Comparison of ENCODE assay signal across 17 cellular contexts in the genomic region with DNA sequence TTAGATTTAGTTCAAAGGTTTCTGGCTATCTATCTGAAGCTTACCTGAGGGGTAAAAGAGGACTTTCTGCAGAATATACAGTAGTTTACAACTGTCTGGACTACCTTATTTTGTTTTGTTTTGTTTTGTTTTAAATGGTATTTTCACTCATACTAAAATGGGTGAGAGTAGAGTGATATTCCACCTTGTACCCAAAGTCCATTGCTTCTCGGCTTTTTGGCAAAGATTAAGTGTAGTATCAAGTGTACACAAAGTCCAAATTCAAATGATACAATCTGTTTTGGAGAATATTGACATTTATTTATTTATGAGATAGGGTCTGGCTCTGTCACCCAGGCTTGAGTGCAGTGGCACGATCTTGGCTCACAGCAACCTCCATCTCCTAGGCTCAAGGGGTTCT. TPM values are rescaled to one million over a fixed set of nuclear protein-coding genes. Genes with fewer than 3 reads are reported as not detected.
DNase-seq lines count a peak whose midpoint lies in the region; ATAC-seq, FAIRE-seq and TF ChIP-seq lines count a peak whose summit lies in the region.
"Had no signal": no experiment of that assay in that cellular context is flagged by ENCODE, and none has a peak within 500 bp of the region (broad histone marks: within the 10 kb centered on the region; RNA-seq: fewer than 3 reads in every experiment).

No MANE protein-coding gene starts in this region.

- H3K9me3 ChIP-seq in liver (ENCODE audit: control insufficient read depth in 4 of 4, low read length in 3 of 4) (no peaks in the 10 kb centered on the region), HepG2 (ENCODE audit: low read length) (no peaks in the 10 kb centered on the region), RWPE2 (ENCODE audit: severe bottlenecking) (no peaks in the 10 kb centered on the region), trophoblast cell (ENCODE audit: insufficient read depth, low read depth, low read length) (no peaks in the 10 kb centered on the region)

- H3K27me3 ChIP-seq in liver (ENCODE audit: control insufficient read depth in 4 of 4, insufficient read depth in 4 of 4, low read length in 3 of 4), result no peaks in the 10 kb centered on the region
- no peaks in the 10 kb centered on the region for H3K27me3 ChIP-seq in HepG2 (ENCODE audit: control insufficient read depth in 1 of 2, insufficient read depth in 2 of 2, low read length in 2 of 2)
- no peaks in the 10 kb centered on the region for H3K27me3 ChIP-seq in RWPE2 (ENCODE audit: insufficient read depth, poor library complexity, severe bottlenecking)
- no peaks in the 10 kb centered on the region for H3K27me3 ChIP-seq in trophoblast cell (ENCODE audit: insufficient read depth, low read length)

- POLR2A ChIA-PET in HepG2 (lab: Yijun Ruan, JAX), result no interaction called here
- POLR2A ChIA-PET in HEK293T (lab: Yijun Ruan, JAX), result no interaction called here

- TF ChIP-seq EP300 in HepG2 (IDR thresholded peaks at IDR 0.05; ENCODE audit: low read depth in 2 of 2, low read length in 2 of 2), result no peak
- no peak for TF ChIP-seq EP300 in HepG2 (CRISPR knock-in tag; IDR thresholded peaks at IDR 0.05; ENCODE audit: borderline replicate concordance)

- H4K91ac ChIP-seq in trophoblast cell (ENCODE audit: low read depth, low read length), result peak overlapping the region; percentile 91

- FAIRE-seq in HepG2 (lab: Jason Lieb, UNC), result no peak
- FAIRE-seq: D721Med, GM12892, GM19239, H54 had no signal

- CTCF ChIA-PET in HepG2 (lab: Yijun Ruan, JAX; ENCODE audit: low intra/inter-chr PET ratio, low total read pairs) (no interaction called here), HEK293T (lab: Yijun Ruan, JAX) (no interaction called here)

- in situ Hi-C loops in HepG2 (cut with HindIII; ENCODE audit: extremely low pct_ligation_motif_present, low pct_unique_long_range_greater_than_20kb), result no loop called here

- peak overlapping the region; percentile 99 for H2BK5ac ChIP-seq in trophoblast cell (ENCODE audit: low read depth, low read length, poor library complexity)

- H3K79me1 ChIP-seq in trophoblast cell (ENCODE audit: low read length), result peaks cover 13% of the 10 kb centered on the region

- H3K14ac ChIP-seq in trophoblast cell (ENCODE audit: low read length), result peak overlapping the region; percentile 95

- no peak for ATAC-seq in HepG2
- ATAC-seq in RWPE2 (ENCODE audit: low read depth), result no peak

- H3K23ac ChIP-seq in trophoblast cell (ENCODE audit: low read length), result no peak overlapping the region

- intact Hi-C loops in HepG2 (cut with micrococcal nuclease; ENCODE audit: unreplicated experiment), result no loop called here

- H3K79me2 ChIP-seq in HepG2 (ENCODE audit: insufficient read depth, low read length), result no peaks in the 10 kb centered on the region
- peaks cover 2% of the 10 kb centered on the region for H3K79me2 ChIP-seq in trophoblast cell (ENCODE audit: control insufficient read depth, insufficient read depth, low read length, poor library complexity)

- DNase-seq in HepG2 (ENCODE audit: low spot score) (no peak), RWPE2 (ENCODE audit: low spot score) (no peak), epithelial cell of prostate (ENCODE audit: low read depth, low spot score) (no peak), trophoblast cell (peak in 1 of 2 donors; percentile 5), HEK293T (ENCODE audit: extremely low spot score) (no peak), anterior cingulate cortex (lab: John Stamatoyannopoulos, UW) (no peak)
- DNase-seq in central memory CD4-positive, alpha-beta T cell, result no peak
- DNase-seq: CD4-positive, CD25-positive, alpha-beta regulatory T cell; DND-41; GDM1 had no signal

- no peaks in the 10 kb centered on the region for H4K20me1 ChIP-seq in HepG2 (ENCODE audit: insufficient read depth, low read length)

- peak overlapping the region; percentile 93 for H2BK120ac ChIP-seq in trophoblast cell (ENCODE audit: insufficient read depth, low read length, poor library complexity)

- TF ChIP-seq CTCF in liver (IDR thresholded peaks at IDR 0.05; ENCODE audit: low read depth, low read length, missing input control) (no peak), HepG2 (CRISPR knock-in tag; IDR thresholded peaks at IDR 0.05) (no peak), RWPE2 (IDR thresholded peaks at IDR 0.05; ENCODE audit: poor library complexity, severe bottlenecking) (no peak)

- peak overlapping the region in 1 of 2 donors; percentile 37 for H3K27ac ChIP-seq in liver (ENCODE audit: low read depth in 1 of 2, low read length in 2 of 2)
- no peak overlapping the region for H3K27ac ChIP-seq in HepG2 (ENCODE audit: extremely low read length, insufficient read depth, low read length)
- peak overlapping the region; percentile 57 for H3K27ac ChIP-seq in RWPE2 (ENCODE audit: poor library complexity, severe bottlenecking)
- H3K27ac ChIP-seq in epithelial cell of prostate, result peak overlapping the region; percentile 66
- H3K27ac ChIP-seq in trophoblast cell (ENCODE audit: low read depth, low read length), result peak overlapping the region; percentile 98
- H3K27ac ChIP-seq: 22Rv1 had no signal

- no TSS peak for BruUV-seq in HepG2 (replicated peaks; lab: Mats Ljungman, UMichigan)

- peak overlapping the region; percentile 86 for H3K4ac ChIP-seq in trophoblast cell (ENCODE audit: low read depth, low read length)

- peak overlapping the region; percentile 98 for H3K18ac ChIP-seq in trophoblast cell (ENCODE audit: low read length)

- TF ChIP-seq POLR2A in HepG2 (IDR thresholded peaks at IDR 0.05; ENCODE audit: insufficient read depth in 1 of 2, low read depth in 2 of 2, low read length in 2 of 2), result no peak

- no peaks in the 10 kb centered on the region for H3K36me3 ChIP-seq in liver (ENCODE audit: control insufficient read depth in 4 of 4, insufficient read depth in 3 of 4, low read depth in 1 of 4, low read length in 3 of 4)
- no peaks in the 10 kb centered on the region for H3K36me3 ChIP-seq in HepG2 (replicated peaks in 1 of 2; ENCODE audit: control insufficient read depth in 1 of 2, insufficient read depth in 2 of 2, low read length in 2 of 2)
- H3K36me3 ChIP-seq in RWPE2 (ENCODE audit: low read depth), result no peaks in the 10 kb centered on the region
- H3K36me3 ChIP-seq in trophoblast cell (ENCODE audit: control insufficient read depth in 1 of 2, insufficient read depth in 2 of 2, low read length in 2 of 2), result no peaks in the 10 kb centered on the region

- no peak overlapping the region for H3K9ac ChIP-seq in liver (ENCODE audit: low read depth in 1 of 2, low read length in 2 of 2)
- H3K9ac ChIP-seq in HepG2 (ENCODE audit: insufficient read depth, low read depth, low read length), result no peak overlapping the region
- no peak overlapping the region for H3K9ac ChIP-seq in trophoblast cell (ENCODE audit: low read length)

- peak overlapping the region; percentile 100 for H2BK12ac ChIP-seq in trophoblast cell (ENCODE audit: low read length)

- TF ChIP-seq RAD21 in liver (IDR thresholded peaks at IDR 0.05), result no peak
- no peak for TF ChIP-seq RAD21 in HepG2 (CRISPR knock-in tag; IDR thresholded peaks at IDR 0.05)

- no peak overlapping the region for H3K4me2 ChIP-seq in HepG2 (ENCODE audit: low read depth, low read length)
- H3K4me2 ChIP-seq in trophoblast cell (ENCODE audit: low read length), result no peak overlapping the region

- no peak overlapping the region for H4K12ac ChIP-seq in trophoblast cell (ENCODE audit: low read depth, low read length)

- H3K4me1 ChIP-seq in liver (ENCODE audit: control insufficient read depth in 4 of 4, insufficient read depth in 4 of 4, low read length in 3 of 4) (peaks cover 0 to 14% (median 4%) of the 10 kb centered on the region in 4 donors), HepG2 (ENCODE audit: insufficient read depth, low read length) (no peaks in the 10 kb centered on the region), RWPE2 (ENCODE audit: insufficient read depth, poor library complexity, severe bottlenecking) (peaks cover 24% of the 10 kb centered on the region), trophoblast cell (ENCODE audit: control insufficient read depth in 1 of 2, insufficient read depth in 2 of 2, low read length in 2 of 2) (peaks cover 6 to 9% of the 10 kb centered on the region in 2 experiments)

- H3K4me3 ChIP-seq in liver (ENCODE audit: low read depth in 1 of 3, low read length in 3 of 3) (peak overlapping the region in 1 of 3 donors; percentile 4), HepG2 (replicated peaks in 1 of 3; ENCODE audit: insufficient read depth in 1 of 3, low read depth in 2 of 3, low read length in 3 of 3) (no peak overlapping the region), RWPE2 (ENCODE audit: severe bottlenecking) (no peak overlapping the region), trophoblast cell (ENCODE audit: low read depth, low read length) (no peak overlapping the region)

- H2AK5ac ChIP-seq in trophoblast cell (ENCODE audit: low read length), result peak overlapping the region; percentile 99

- 34% methylated on average over 2 of the region's 2 CpGs for WGBS in liver
- WGBS in HepG2 (ENCODE audit: low lambda C conversion rate), result 17% methylated on average over 2 of the region's 2 CpGs
- WGBS in trophoblast cell (ENCODE audit: extremely low coverage, insufficient coverage, insufficient read length), result no CpG with 5 or more reads among the region's 2 CpGs

- H4K8ac ChIP-seq in trophoblast cell (ENCODE audit: low read depth, low read length), result peak overlapping the region; percentile 79

- no peak overlapping the region for H2AFZ ChIP-seq in HepG2 (ENCODE audit: low read length)
- H2AFZ ChIP-seq in trophoblast cell (ENCODE audit: insufficient read depth, low read length, poor library complexity), result no peak overlapping the region

RNA-seq across cellular contexts. Expression of a gene that starts 11.7 kb away (rescaled TPM):
- total RNA-seq in liver (10 to 100 TPM; 14.2 to 28.7 TPM), HepG2 (2016; rRNA removed; fragmentation: Illumina TruSeq; extraction: Trizol) (14.9 and 40.3 TPM in 2 replicates)
- polyA plus RNA-seq in liver (10 to 100 TPM in 1 of 2 donors, 1 to 10 TPM in 1; 9.5 to 13.0 TPM), HepG2 (2011; rRNA removed) (26.7 and 27.9 TPM in 2 replicates)
- total RNA-seq in HepG2 (2016; cell fraction: cytosol; rRNA removed; fragmentation: Illumina TruSeq; extraction: Trizol; ENCODE audit: low read depth), result 6.7 and 8.4 TPM in 2 replicates
- total RNA-seq in HepG2 (2016; cell fraction: insoluble cytoplasmic fraction; rRNA removed; fragmentation: Illumina TruSeq; extraction: Trizol), result 11.5 and 40.7 TPM in 2 replicates
- total RNA-seq in HepG2 (2016; cell fraction: membrane; rRNA removed; fragmentation: Illumina TruSeq; extraction: Trizol), result 27.0 and 30.3 TPM in 2 replicates
- total RNA-seq in HepG2 (2016; cell fraction: nucleus; rRNA removed; fragmentation: Illumina TruSeq; extraction: Trizol), result 30.8 and 47.3 TPM in 2 replicates
- polyA plus RNA-seq in HepG2 (2011; cell fraction: cytosol; rRNA removed), result 18.9 and 24.6 TPM in 2 replicates
- polyA plus RNA-seq in HepG2 (2011; cell fraction: nucleus; rRNA removed), result 23.4 and 23.5 TPM in 2 replicates
- 21.7 and 23.7 TPM in 2 replicates for polyA plus RNA-seq in HepG2 (2012)
- polyA plus RNA-seq in HepG2 (2016; cell fraction: cytosol; fragmentation: Illumina TruSeq; extraction: Trizol; ENCODE audit: low read depth), result 3.2 and 3.5 TPM in 2 replicates
- 37.8 and 45.7 TPM in 2 replicates for polyA plus RNA-seq in HepG2 (2016; cell fraction: insoluble cytoplasmic fraction; fragmentation: Illumina TruSeq; extraction: Trizol; ENCODE audit: low read depth)
- 18.6 and 19.6 TPM in 2 replicates for polyA plus RNA-seq in HepG2 (2016; cell fraction: membrane; fragmentation: Illumina TruSeq; extraction: Trizol; ENCODE audit: low read depth)
- polyA plus RNA-seq in HepG2 (2016; cell fraction: nucleus; fragmentation: Illumina TruSeq; extraction: Trizol; ENCODE audit: insufficient read depth, low read depth), result 37.2 and 38.7 TPM in 2 replicates
- polyA minus RNA-seq in HepG2 (2011; rRNA and poly(A)+ RNA removed; ENCODE audit: low replicate concordance), result 54.5 and 105 TPM in 2 replicates
- 27.0 and 29.1 TPM in 2 replicates for polyA minus RNA-seq in HepG2 (2011; cell fraction: cytosol; rRNA and poly(A)+ RNA removed)
- 59.1 and 76.2 TPM in 2 replicates for polyA minus RNA-seq in HepG2 (2011; cell fraction: nucleus; rRNA and poly(A)+ RNA removed)
- polyA plus RNA-seq in trophoblast cell (2013), result 104 and 105 TPM in 2 replicates

RNA-seq across cellular contexts. Expression of a gene that starts 42.4 kb away (rescaled TPM):
- under 1 TPM; under 0.01 to 0.05 TPM for total RNA-seq in liver
- under 1 TPM in 1 of 2 donors, not detected in 1; 0.07 TPM for polyA plus RNA-seq in liver
- total RNA-seq in HepG2 (2016; rRNA removed; fragmentation: Illumina TruSeq; extraction: Trizol), result not detected in 2 replicates
- not detected in 2 replicates for total RNA-seq in HepG2 (2016; cell fraction: cytosol; rRNA removed; fragmentation: Illumina TruSeq; extraction: Trizol; ENCODE audit: low read depth)
- not detected in 2 replicates for total RNA-seq in HepG2 (2016; cell fraction: insoluble cytoplasmic fraction; rRNA removed; fragmentation: Illumina TruSeq; extraction: Trizol)
- not detected in 2 replicates for total RNA-seq in HepG2 (2016; cell fraction: membrane; rRNA removed; fragmentation: Illumina TruSeq; extraction: Trizol)
- total RNA-seq in HepG2 (2016; cell fraction: nucleus; rRNA removed; fragmentation: Illumina TruSeq; extraction: Trizol), result not detected in 2 replicates
- not detected in 2 replicates for polyA plus RNA-seq in HepG2 (2011; rRNA removed)
- polyA plus RNA-seq in HepG2 (2011; cell fraction: cytosol; rRNA removed), result not detected in 2 replicates
- polyA plus RNA-seq in HepG2 (2011; cell fraction: nucleus; rRNA removed), result not detected in 2 replicates
- not detected in 2 replicates for polyA plus RNA-seq in HepG2 (2012)
- polyA plus RNA-seq in HepG2 (2016; cell fraction: cytosol; fragmentation: Illumina TruSeq; extraction: Trizol; ENCODE audit: low read depth), result not detected in 2 replicates
- not detected in 2 replicates for polyA plus RNA-seq in HepG2 (2016; cell fraction: insoluble cytoplasmic fraction; fragmentation: Illumina TruSeq; extraction: Trizol; ENCODE audit: low read depth)
- polyA plus RNA-seq in HepG2 (2016; cell fraction: membrane; fragmentation: Illumina TruSeq; extraction: Trizol; ENCODE audit: low read depth), result not detected in 2 replicates
- polyA plus RNA-seq in HepG2 (2016; cell fraction: nucleus; fragmentation: Illumina TruSeq; extraction: Trizol; ENCODE audit: insufficient read depth, low read depth), result not detected in 2 replicates
- polyA minus RNA-seq in HepG2 (2011; rRNA and poly(A)+ RNA removed; ENCODE audit: low replicate concordance), result 0.12 TPM in 1 of 2 replicates, not detected in the other
- not detected in 2 replicates for polyA minus RNA-seq in HepG2 (2011; cell fraction: cytosol; rRNA and poly(A)+ RNA removed)
- not detected in 2 replicates for polyA minus RNA-seq in HepG2 (2011; cell fraction: nucleus; rRNA and poly(A)+ RNA removed)
- polyA plus RNA-seq in trophoblast cell (2013), result 39.8 and 40.2 TPM in 2 replicates
- total RNA-seq: CD4-positive, CD25-positive, alpha-beta regulatory T cell; HT-29 had no signal
- polyA plus RNA-seq: CD4-positive, CD25-positive, alpha-beta regulatory T cell had no signal
